9 cellular contexts compared by ENCODE assay signal in the genomic region with DNA sequence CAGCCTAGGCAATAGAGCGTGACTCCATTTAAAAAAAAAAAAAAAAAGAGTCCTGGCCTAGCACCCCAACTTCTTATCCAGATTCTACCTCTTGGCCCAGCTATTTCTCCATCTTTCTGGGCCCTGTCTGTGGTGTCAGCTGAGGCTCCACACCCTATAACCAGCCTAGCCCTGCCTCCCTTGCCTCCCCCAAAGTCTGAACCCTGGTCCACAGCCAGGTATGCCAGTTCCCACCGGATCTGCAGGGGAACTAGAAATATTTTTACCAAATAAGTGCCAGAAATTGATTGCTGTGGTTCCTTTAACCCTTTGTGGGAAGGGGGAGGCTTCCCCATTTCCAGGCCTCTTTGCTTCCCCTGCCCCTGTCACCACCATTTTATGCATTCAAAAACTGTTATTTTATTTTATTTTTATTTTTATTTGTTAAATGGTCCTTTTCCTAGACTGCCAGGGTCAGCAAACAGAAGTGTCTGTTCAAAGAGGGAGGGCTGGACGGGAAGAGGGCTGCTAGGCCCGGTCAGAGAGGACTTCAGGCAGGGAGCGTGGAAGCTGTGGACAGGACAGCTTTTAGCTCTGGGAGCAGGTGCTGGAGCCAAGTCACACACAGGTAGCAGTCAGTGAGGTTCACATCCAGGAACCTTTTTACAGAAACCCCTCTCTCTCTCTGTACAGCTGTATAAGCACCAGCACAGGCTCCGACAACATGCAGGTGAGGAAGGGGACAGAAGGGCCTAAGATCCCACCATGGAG. TPM values are rescaled to one million over a fixed set of nuclear protein-coding genes. Genes with fewer than 3 reads are reported as not detected.
DNase-seq lines count a peak whose midpoint lies in the region; ATAC-seq and TF ChIP-seq lines count a peak whose summit lies in the region.
"Had no signal": no experiment of that assay in that cellular context is flagged by ENCODE, and none has a peak within 500 bp of the region (broad histone marks: within the 10 kb centered on the region; RNA-seq: fewer than 3 reads in every experiment).

No MANE protein-coding gene starts in this region.

- H3K27ac ChIP-seq in Karpas-422 (ENCODE audit: low read length) (peak overlapping the region; percentile 43), mesenchymal stem cell (ENCODE audit: low read length, poor library complexity, severe bottlenecking) (no peak overlapping the region)

- H2BK5ac ChIP-seq in mesenchymal stem cell (ENCODE audit: low read depth, low read length, poor library complexity, severe bottlenecking): no peak overlapping the region

- no peak overlapping the region for H2BK15ac ChIP-seq in mesenchymal stem cell (ENCODE audit: low read depth, poor library complexity, severe bottlenecking)

- H4K20me1 ChIP-seq in Karpas-422 (ENCODE audit: insufficient read depth, low read depth, low read length): no peaks in the 10 kb centered on the region

- H3K79me1 ChIP-seq in mesenchymal stem cell (replicated peaks; ENCODE audit: low read length, poor library complexity, severe bottlenecking): no peaks in the 10 kb centered on the region

- no peak overlapping the region for H3K18ac ChIP-seq in mesenchymal stem cell (ENCODE audit: low read depth in 1 of 2, low read length in 2 of 2)

- H2AK5ac ChIP-seq in mesenchymal stem cell (ENCODE audit: low read length, severe bottlenecking): peak overlapping the region; percentile 90

- H3K79me2 ChIP-seq in Karpas-422 (ENCODE audit: low read length): no peaks in the 10 kb centered on the region

- H3K14ac ChIP-seq in mesenchymal stem cell (ENCODE audit: low read length in 2 of 2): no peak overlapping the region

- H3K9me2 ChIP-seq in Karpas-422 (replicated peaks; ENCODE audit: insufficient read depth, low read length): no peaks in the 10 kb centered on the region; the same call in 1 of the 2 replicates

- no peak for TF ChIP-seq CTCF in GM13976 (IDR thresholded peaks at IDR 0.05; ENCODE audit: borderline replicate concordance, control extremely low read depth, extremely low read depth, insufficient read depth, missing control alignments)

- H3K9ac ChIP-seq in Karpas-422 (ENCODE audit: low read length) (peak overlapping the region; percentile 23), mesenchymal stem cell (ENCODE audit: low read length) (no peak overlapping the region)

- H3K4me3 ChIP-seq in Karpas-422 (ENCODE audit: low read length) (no peak overlapping the region), mesenchymal stem cell (ENCODE audit: insufficient read depth in 1 of 2, low read depth in 1 of 2, low read length in 2 of 2) (no peak overlapping the region)

- peaks cover 38% of the 10 kb centered on the region for H3K4me1 ChIP-seq in Karpas-422 (ENCODE audit: low read length)
- peaks cover 28% of the 10 kb centered on the region for H3K4me1 ChIP-seq in mesenchymal stem cell (ENCODE audit: control insufficient read depth, insufficient read depth, low read depth, low read length)

- H3K36me3 ChIP-seq in Karpas-422 (ENCODE audit: insufficient read depth, low read length) (no peaks in the 10 kb centered on the region), mesenchymal stem cell (ENCODE audit: control insufficient read depth in 1 of 2, insufficient read depth in 2 of 2, low read depth in 1 of 2, low read length in 2 of 2) (no peaks in the 10 kb centered on the region)

- H4K91ac ChIP-seq in mesenchymal stem cell (ENCODE audit: low read length): no peak overlapping the region

- WGBS in mesenchymal stem cell: 91% methylated on average over 5 of the region's 6 CpGs

- H2BK12ac ChIP-seq in mesenchymal stem cell (ENCODE audit: low read length in 2 of 2): no peak overlapping the region

- H3K23ac ChIP-seq in mesenchymal stem cell (ENCODE audit: low read length in 2 of 2): no peak overlapping the region

- H3K4ac ChIP-seq in mesenchymal stem cell (ENCODE audit: low read depth in 1 of 2, low read length in 2 of 2): no peak overlapping the region

- H3K4me2 ChIP-seq in Karpas-422 (ENCODE audit: low read depth, low read length, poor library complexity, severe bottlenecking) (peak overlapping the region; percentile 44), mesenchymal stem cell (ENCODE audit: low read length, poor library complexity, severe bottlenecking) (no peak overlapping the region)

- H3K27me3 ChIP-seq in Karpas-422 (ENCODE audit: low read length) (no peaks in the 10 kb centered on the region), mesenchymal stem cell (ENCODE audit: control insufficient read depth in 1 of 2, insufficient read depth in 1 of 2, low read length in 2 of 2) (peaks cover 0 to 3% of the 10 kb centered on the region in 2 experiments)

- in situ Hi-C loops in GM13976 (cut with MboI; ENCODE audit: low sequenced_read_pairs, unreplicated experiment): no loop called here

- H2BK120ac ChIP-seq in mesenchymal stem cell (ENCODE audit: low read depth, low read length): no peak overlapping the region

- H3K9me3 ChIP-seq in Karpas-422 (ENCODE audit: low read length) (no peaks in the 10 kb centered on the region), mesenchymal stem cell (ENCODE audit: control insufficient read depth, low read length) (no peaks in the 10 kb centered on the region)

- DNase-seq in DMS153 treated with DMSO at 0.1 percent for 48 hours (lab: John Stamatoyannopoulos, UW; ENCODE audit: unreplicated experiment) (peak; percentile 61), Karpas-422 (no peak), mesenchymal stem cell (no peak), GM13976 (ENCODE audit: low spot score) (no peak), KG1 (lab: John Stamatoyannopoulos, UW) (no peak)
- DNase-seq: Kasumi-1 had no signal

- H2AFZ ChIP-seq in Karpas-422 (ENCODE audit: low read length) (peak overlapping the region; percentile 81), mesenchymal stem cell (ENCODE audit: low read depth, low read length) (no peak overlapping the region)

- peak; percentile 9 for ATAC-seq in GM21423 (IDR thresholded peaks at IDR 0.05; ENCODE audit: unreplicated experiment)
- no peak for ATAC-seq in GM18511 (IDR thresholded peaks at IDR 0.05; ENCODE audit: unreplicated experiment)
- no peak for ATAC-seq in HG03520 (IDR thresholded peaks at IDR 0.05; ENCODE audit: unreplicated experiment)

- H4K8ac ChIP-seq in mesenchymal stem cell (ENCODE audit: low read length): no peak overlapping the region

RNA-seq across cellular contexts. Expression of gene TTC9, which starts 23.2 kb away (rescaled TPM):
- total RNA-seq in Karpas-422 (2014; rRNA removed; shearing (Covaris generic); ENCODE audit: low replicate concordance): 6.1 and 7.9 TPM in 2 replicates
- 3.2 TPM for polyA plus RNA-seq in mesenchymal stem cell (2013, experiment 1 of 2)
- polyA plus RNA-seq in mesenchymal stem cell (2013, experiment 2 of 2): 3.4 TPM
